In the genomic region with DNA sequence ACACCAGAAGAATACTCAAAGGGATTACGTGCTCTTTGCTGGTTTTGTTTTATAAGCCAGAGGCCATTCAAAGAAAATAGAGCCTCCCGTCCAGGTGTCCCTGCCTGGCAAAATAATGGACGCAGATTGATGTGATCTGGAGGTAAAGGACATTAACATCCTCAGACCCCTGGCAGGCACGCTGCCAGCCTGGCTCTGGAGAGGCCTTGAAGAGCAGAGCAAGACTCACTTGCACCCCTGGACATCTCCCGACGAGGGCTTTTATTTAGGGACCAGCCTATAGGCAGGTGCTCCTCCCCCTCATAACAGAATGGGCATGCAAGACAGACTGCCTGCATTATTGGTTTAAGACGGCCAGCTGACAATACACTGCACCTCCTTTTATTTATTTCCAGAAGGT, we compare ENCODE assay signal across 1 cellular context.
TF ChIP-seq lines count a peak whose summit lies in the region.

No MANE protein-coding gene starts in this region.

TF ChIP-seq in GM23338, 12 proteins besides CTCF, POLR2A, EP300 and RAD21 (continued from another document):
- TF ChIP-seq, protein P1, sequence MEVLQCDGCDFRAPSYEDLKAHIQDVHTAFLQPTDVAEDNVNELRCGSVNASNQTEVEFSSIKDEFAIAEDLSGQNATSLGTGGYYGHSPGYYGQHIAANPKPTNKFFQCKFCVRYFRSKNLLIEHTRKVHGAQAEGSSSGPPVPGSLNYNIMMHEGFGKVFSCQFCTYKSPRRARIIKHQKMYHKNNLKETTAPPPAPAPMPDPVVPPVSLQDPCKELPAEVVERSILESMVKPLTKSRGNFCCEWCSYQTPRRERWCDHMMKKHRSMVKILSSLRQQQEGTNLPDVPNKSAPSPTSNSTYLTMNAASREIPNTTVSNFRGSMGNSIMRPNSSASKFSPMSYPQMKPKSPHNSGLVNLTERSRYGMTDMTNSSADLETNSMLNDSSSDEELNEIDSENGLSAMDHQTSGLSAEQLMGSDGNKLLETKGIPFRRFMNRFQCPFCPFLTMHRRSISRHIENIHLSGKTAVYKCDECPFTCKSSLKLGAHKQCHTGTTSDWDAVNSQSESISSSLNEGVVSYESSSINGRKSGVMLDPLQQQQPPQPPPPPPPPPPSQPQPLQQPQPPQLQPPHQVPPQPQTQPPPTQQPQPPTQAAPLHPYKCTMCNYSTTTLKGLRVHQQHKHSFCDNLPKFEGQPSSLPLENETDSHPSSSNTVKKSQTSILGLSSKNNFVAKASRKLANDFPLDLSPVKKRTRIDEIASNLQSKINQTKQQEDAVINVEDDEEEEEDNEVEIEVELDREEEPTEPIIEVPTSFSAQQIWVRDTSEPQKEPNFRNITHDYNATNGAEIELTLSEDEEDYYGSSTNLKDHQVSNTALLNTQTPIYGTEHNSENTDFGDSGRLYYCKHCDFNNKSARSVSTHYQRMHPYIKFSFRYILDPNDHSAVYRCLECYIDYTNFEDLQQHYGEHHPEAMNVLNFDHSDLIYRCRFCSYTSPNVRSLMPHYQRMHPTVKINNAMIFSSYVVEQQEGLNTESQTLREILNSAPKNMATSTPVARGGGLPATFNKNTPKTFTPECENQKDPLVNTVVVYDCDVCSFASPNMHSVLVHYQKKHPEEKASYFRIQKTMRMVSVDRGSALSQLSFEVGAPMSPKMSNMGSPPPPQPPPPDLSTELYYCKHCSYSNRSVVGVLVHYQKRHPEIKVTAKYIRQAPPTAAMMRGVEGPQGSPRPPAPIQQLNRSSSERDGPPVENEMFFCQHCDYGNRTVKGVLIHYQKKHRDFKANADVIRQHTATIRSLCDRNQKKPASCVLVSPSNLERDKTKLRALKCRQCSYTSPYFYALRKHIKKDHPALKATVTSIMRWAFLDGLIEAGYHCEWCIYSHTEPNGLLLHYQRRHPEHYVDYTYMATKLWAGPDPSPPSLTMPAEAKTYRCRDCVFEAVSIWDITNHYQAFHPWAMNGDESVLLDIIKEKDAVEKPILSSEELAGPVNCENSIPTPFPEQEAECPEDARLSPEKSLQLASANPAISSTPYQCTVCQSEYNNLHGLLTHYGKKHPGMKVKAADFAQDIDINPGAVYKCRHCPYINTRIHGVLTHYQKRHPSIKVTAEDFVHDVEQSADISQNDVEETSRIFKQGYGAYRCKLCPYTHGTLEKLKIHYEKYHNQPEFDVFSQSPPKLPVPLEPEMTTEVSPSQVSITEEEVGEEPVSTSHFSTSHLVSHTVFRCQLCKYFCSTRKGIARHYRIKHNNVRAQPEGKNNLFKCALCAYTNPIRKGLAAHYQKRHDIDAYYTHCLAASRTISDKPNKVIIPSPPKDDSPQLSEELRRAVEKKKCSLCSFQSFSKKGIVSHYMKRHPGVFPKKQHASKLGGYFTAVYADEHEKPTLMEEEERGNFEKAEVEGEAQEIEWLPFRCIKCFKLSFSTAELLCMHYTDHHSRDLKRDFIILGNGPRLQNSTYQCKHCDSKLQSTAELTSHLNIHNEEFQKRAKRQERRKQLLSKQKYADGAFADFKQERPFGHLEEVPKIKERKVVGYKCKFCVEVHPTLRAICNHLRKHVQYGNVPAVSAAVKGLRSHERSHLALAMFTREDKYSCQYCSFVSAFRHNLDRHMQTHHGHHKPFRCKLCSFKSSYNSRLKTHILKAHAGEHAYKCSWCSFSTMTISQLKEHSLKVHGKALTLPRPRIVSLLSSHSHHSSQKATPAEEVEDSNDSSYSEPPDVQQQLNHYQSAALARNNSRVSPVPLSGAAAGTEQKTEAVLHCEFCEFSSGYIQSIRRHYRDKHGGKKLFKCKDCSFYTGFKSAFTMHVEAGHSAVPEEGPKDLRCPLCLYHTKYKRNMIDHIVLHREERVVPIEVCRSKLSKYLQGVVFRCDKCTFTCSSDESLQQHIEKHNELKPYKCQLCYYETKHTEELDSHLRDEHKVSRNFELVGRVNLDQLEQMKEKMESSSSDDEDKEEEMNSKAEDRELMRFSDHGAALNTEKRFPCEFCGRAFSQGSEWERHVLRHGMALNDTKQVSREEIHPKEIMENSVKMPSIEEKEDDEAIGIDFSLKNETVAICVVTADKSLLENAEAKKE (CRISPR knock-in tag; IDR thresholded peaks at IDR 0.05) = no peak
- TF ChIP-seq POLR2AphosphoS5 (IDR thresholded peaks at IDR 0.05; ENCODE audit: low read depth) = no peak
- no peak for TF ChIP-seq NANOG (IDR thresholded peaks at IDR 0.05; ENCODE audit: borderline replicate concordance)
- TF ChIP-seq JUNB (IDR thresholded peaks at IDR 0.05; ENCODE audit: unreplicated experiment) = no peak
- no peak for TF ChIP-seq EZH2phosphoT487 (IDR thresholded peaks at IDR 0.05; ENCODE audit: unreplicated experiment)
- TF ChIP-seq, protein P2, sequence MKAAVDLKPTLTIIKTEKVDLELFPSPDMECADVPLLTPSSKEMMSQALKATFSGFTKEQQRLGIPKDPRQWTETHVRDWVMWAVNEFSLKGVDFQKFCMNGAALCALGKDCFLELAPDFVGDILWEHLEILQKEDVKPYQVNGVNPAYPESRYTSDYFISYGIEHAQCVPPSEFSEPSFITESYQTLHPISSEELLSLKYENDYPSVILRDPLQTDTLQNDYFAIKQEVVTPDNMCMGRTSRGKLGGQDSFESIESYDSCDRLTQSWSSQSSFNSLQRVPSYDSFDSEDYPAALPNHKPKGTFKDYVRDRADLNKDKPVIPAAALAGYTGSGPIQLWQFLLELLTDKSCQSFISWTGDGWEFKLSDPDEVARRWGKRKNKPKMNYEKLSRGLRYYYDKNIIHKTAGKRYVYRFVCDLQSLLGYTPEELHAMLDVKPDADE (IDR thresholded peaks at IDR 0.05) = no peak
- no peak for TF ChIP-seq ZNF331 (CRISPR knock-in tag; IDR thresholded peaks at IDR 0.05; ENCODE audit: low read depth)
- TF ChIP-seq STAT1 (IDR thresholded peaks at IDR 0.05; ENCODE audit: unreplicated experiment) = no peak
- no peak for TF ChIP-seq ZNF114 (CRISPR knock-in tag; IDR thresholded peaks at IDR 0.05)
